In genomic region chr11:71914617-71915189, GRCh38 we compare ENCODE assay signal across 23 cellular contexts. TPM values are rescaled to one million over a fixed set of nuclear protein-coding genes. Genes with fewer than 3 reads are reported as not detected.
DNase-seq lines count a peak whose midpoint lies in the region; ATAC-seq and TF ChIP-seq lines count a peak whose summit lies in the region.
"Had no signal": no experiment of that assay in that cellular context is flagged by ENCODE, and none has a peak within 500 bp of the region (broad histone marks: within the 10 kb centered on the region; RNA-seq: fewer than 3 reads in every experiment).

No MANE protein-coding gene starts in this region.

- H3K36me3 Mint-ChIP-seq in activated T-cell treated with anti-CD3 and anti-CD28 coated beads, Interleukin-2, amount 50 U/mL, for 4 hours (ENCODE audit: insufficient read depth): peaks cover 43% of the 10 kb centered on the region
- H3K36me3 Mint-ChIP-seq in activated CD8-positive, alpha-beta T cell treated with anti-CD3 and anti-CD28 coated beads for 36 hours (ENCODE audit: low read depth): peaks cover 52% of the 10 kb centered on the region
- H3K36me3 Mint-ChIP-seq in nephron progenitor cell (ENCODE audit: low read depth): peaks cover 52% of the 10 kb centered on the region

- DNase-seq in activated T-cell treated with anti-CD3 and anti-CD28 coated beads, Interleukin-2, amount 50 U/mL, for 4 hours: no peak
- DNase-seq in activated T-cell treated with anti-CD3 and anti-CD28 coated beads, Interleukin-2, amount 50 U/mL, for 48 hours: no peak
- DNase-seq in Jurkat, Clone E6-1 (ENCODE audit: low read depth, low spot score): peak; percentile 9
- no peak for DNase-seq in activated CD8-positive, alpha-beta T cell treated with anti-CD3 and anti-CD28 coated beads for 36 hours
- DNase-seq in nephron progenitor cell (no peak), ACHN (no peak)
- DNase-seq: C1 segment of cervical spinal cord; CD8-positive, alpha-beta memory T cell; H9; Kasumi-1; MG63; NCI-H1092; NCI-H146; NCI-H2029 treated with DMSO at 0.1 percent for 48 hours; NCI-H2171; NCI-H526; PC-3; RPMI8226; SHP77 treated with DMSO at 0.1 percent for 48 hours had no signal

- in situ Hi-C loops in ACHN (cut with HindIII; ENCODE audit: low pct_ligation_motif_present, low pct_unique_long_range_greater_than_20kb, low sequenced_read_pairs): no loop called here

- no peak overlapping the region for H3K4me3 ChIP-seq in Jurkat, Clone E6-1 (ENCODE audit: low read length)
- H3K4me3 ChIP-seq: MG63 had no signal

- peaks cover 11% of the 10 kb centered on the region for H3K4me1 Mint-ChIP-seq in activated T-cell treated with anti-CD3 and anti-CD28 coated beads, Interleukin-2, amount 50 U/mL, for 4 hours (ENCODE audit: low read depth)
- H3K4me1 Mint-ChIP-seq in activated CD8-positive, alpha-beta T cell treated with anti-CD3 and anti-CD28 coated beads for 36 hours (ENCODE audit: low read depth): peaks cover 12% of the 10 kb centered on the region
- H3K4me1 Mint-ChIP-seq in nephron progenitor cell: peaks cover 5% of the 10 kb centered on the region
- H3K4me1 Mint-ChIP-seq: CD8-positive, alpha-beta memory T cell had no signal

- peak; percentile 46 to 66 for ATAC-seq in activated T-cell treated with anti-CD3 and anti-CD28 coated beads, Interleukin-2, amount 50 U/mL, for 4 hours
- no peak for ATAC-seq in activated CD8-positive, alpha-beta T cell treated with anti-CD3 and anti-CD28 coated beads for 36 hours
- ATAC-seq in GM18517 (IDR thresholded peaks at IDR 0.05; ENCODE audit: unreplicated experiment) (no peak), HG02840 (IDR thresholded peaks at IDR 0.05; ENCODE audit: low FRiP score, unreplicated experiment) (no peak)
- ATAC-seq: PC-3 had no signal

- no peak for TF ChIP-seq CTCF in activated CD8-positive, alpha-beta T cell treated with anti-CD3 and anti-CD28 coated beads for 36 hours (IDR thresholded peaks at IDR 0.05)
- no peak for TF ChIP-seq CTCF in nephron progenitor cell (IDR thresholded peaks at IDR 0.05)

- peak overlapping the region; percentile 1 for H3K27ac Mint-ChIP-seq in activated CD8-positive, alpha-beta T cell treated with anti-CD3 and anti-CD28 coated beads for 36 hours
- peak overlapping the region; percentile 39 for H3K27ac Mint-ChIP-seq in nephron progenitor cell
- H3K27ac Mint-ChIP-seq: CD8-positive, alpha-beta memory T cell; H9; IgD-negative memory B cell had no signal

- POLR2A ChIA-PET in activated CD8-positive, alpha-beta T cell treated with anti-CD3 and anti-CD28 coated beads for 36 hours (lab: Charles Lee): no interaction called here

- no peaks in the 10 kb centered on the region for H3K27me3 Mint-ChIP-seq in activated T-cell treated with anti-CD3 and anti-CD28 coated beads, Interleukin-2, amount 50 U/mL, for 4 hours (ENCODE audit: low read depth)
- no peaks in the 10 kb centered on the region for H3K27me3 Mint-ChIP-seq in activated CD8-positive, alpha-beta T cell treated with anti-CD3 and anti-CD28 coated beads for 36 hours
- peaks cover 10% of the 10 kb centered on the region for H3K27me3 Mint-ChIP-seq in nephron progenitor cell (ENCODE audit: low read depth, poor library complexity)
- H3K27me3 Mint-ChIP-seq: CD8-positive, alpha-beta memory T cell; IgD-negative memory B cell had no signal

- intact Hi-C loops in activated CD8-positive, alpha-beta T cell treated with anti-CD3 and anti-CD28 coated beads for 36 hours (cut with micrococcal nuclease): no loop called here

- no peak overlapping the region for H3K4me3 Mint-ChIP-seq in activated T-cell treated with anti-CD3 and anti-CD28 coated beads, Interleukin-2, amount 50 U/mL, for 4 hours
- no peak overlapping the region for H3K4me3 Mint-ChIP-seq in activated CD8-positive, alpha-beta T cell treated with anti-CD3 and anti-CD28 coated beads for 36 hours
- no peak overlapping the region for H3K4me3 Mint-ChIP-seq in nephron progenitor cell
- H3K4me3 Mint-ChIP-seq: CD8-positive, alpha-beta memory T cell; H9; IgD-negative memory B cell had no signal

- CTCF ChIA-PET in activated CD8-positive, alpha-beta T cell treated with anti-CD3 and anti-CD28 coated beads for 36 hours (lab: Charles Lee): no interaction called here

- H3K9me3 Mint-ChIP-seq in activated T-cell treated with anti-CD3 and anti-CD28 coated beads, Interleukin-2, amount 50 U/mL, for 4 hours: no peaks in the 10 kb centered on the region
- H3K9me3 Mint-ChIP-seq in activated CD8-positive, alpha-beta T cell treated with anti-CD3 and anti-CD28 coated beads for 36 hours: no peaks in the 10 kb centered on the region
- H3K9me3 Mint-ChIP-seq in nephron progenitor cell: no peaks in the 10 kb centered on the region
- H3K9me3 Mint-ChIP-seq: CD8-positive, alpha-beta memory T cell; H9; IgD-negative memory B cell had no signal

RNA-seq across cellular contexts. Expression of gene XNDC1N, which starts 13.7 kb away (rescaled TPM):
- 10 to 100 TPM; 10.3 to 12.2 (median 10.5) TPM for total RNA-seq in activated T-cell treated with anti-CD3 and anti-CD28 coated beads, Interleukin-2, amount 50 U/mL, for 4 hours
- 6.7 TPM for polyA plus RNA-seq in Jurkat, Clone E6-1 (2012; ENCODE audit: insufficient read depth, insufficient read length)
- 10 to 100 TPM; 15.8 to 16.0 TPM for total RNA-seq in activated CD8-positive, alpha-beta T cell treated with anti-CD3 and anti-CD28 coated beads for 36 hours

RNA-seq across cellular contexts. Expression of gene RNF121, which starts 14.1 kb away (rescaled TPM):
- 10 to 100 TPM; 38.3 to 46.0 (median 43.0) TPM for total RNA-seq in activated T-cell treated with anti-CD3 and anti-CD28 coated beads, Interleukin-2, amount 50 U/mL, for 4 hours
- polyA plus RNA-seq in Jurkat, Clone E6-1 (2012; ENCODE audit: insufficient read depth, insufficient read length): 31.3 TPM
- 10 to 100 TPM; 23.7 to 28.1 TPM for total RNA-seq in activated CD8-positive, alpha-beta T cell treated with anti-CD3 and anti-CD28 coated beads for 36 hours

RNA-seq across cellular contexts. Expression of gene DEFB131B, which starts 36.5 kb away (rescaled TPM):
- not detected for total RNA-seq in activated T-cell treated with anti-CD3 and anti-CD28 coated beads, Interleukin-2, amount 50 U/mL, for 4 hours
- not detected for polyA plus RNA-seq in Jurkat, Clone E6-1 (2012; ENCODE audit: insufficient read depth, insufficient read length)
- total RNA-seq in activated CD8-positive, alpha-beta T cell treated with anti-CD3 and anti-CD28 coated beads for 36 hours: not detected
- total RNA-seq: A673; CD8-positive, alpha-beta memory T cell; H9; PC-3 had no signal
- polyA plus RNA-seq: CD8-positive, alpha-beta memory T cell; IgD-negative memory B cell had no signal

Comparison
In these comparisons a context has a peak if more than half of its experiments do, and no peak if none do; other contexts are left out.
1. ATAC-seq: peak in activated T-cell treated with anti-CD3 and anti-CD28 coated beads, Interleukin-2, amount 50 U/mL, for 4 hours (2 of 2); none in activated CD8-positive, alpha-beta T cell treated with anti-CD3 and anti-CD28 coated beads for 36 hours (single experiment), GM18517 (single experiment) and HG02840 (single experiment).